ENCODE assay signal across 15 cellular contexts in the genomic region with DNA sequence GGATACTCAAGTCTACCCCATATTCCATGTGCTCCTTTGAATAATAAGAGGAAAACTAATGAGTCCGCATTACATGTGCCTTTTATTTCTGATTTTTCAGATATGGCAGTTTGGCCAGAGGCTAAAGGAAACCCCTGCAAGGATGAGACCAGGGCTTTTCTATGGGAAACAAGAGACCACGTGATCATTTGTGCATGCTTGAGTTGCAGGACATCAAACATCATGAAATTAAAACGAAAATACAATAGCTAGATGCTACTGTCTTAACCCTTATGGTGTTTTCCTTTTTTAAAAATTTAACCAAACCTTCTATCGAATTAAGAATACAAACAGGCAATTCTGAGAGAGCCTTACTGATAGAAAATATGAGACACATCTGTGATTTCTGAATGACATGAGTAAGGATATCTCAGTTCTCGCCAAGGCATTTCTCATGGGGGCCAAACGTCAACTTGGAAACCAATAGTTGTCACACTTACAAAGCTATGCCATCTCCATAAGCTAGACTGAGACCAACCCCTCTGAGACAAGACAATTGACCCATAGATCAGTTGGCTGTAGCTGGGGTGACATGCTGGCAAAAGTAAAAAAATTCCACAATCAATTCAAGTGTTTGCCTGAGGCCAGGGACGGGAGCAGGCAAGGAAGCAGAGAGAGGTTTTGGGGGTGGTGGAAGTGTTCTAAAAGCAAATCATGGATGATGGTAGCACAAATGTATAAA. TPM values are rescaled to one million over a fixed set of nuclear protein-coding genes. Genes with fewer than 3 reads are reported as not detected.
DNase-seq lines count a peak whose midpoint lies in the region; ATAC-seq and TF ChIP-seq lines count a peak whose summit lies in the region.
"Had no signal": no experiment of that assay in that cellular context is flagged by ENCODE, and none has a peak within 500 bp of the region (broad histone marks: within the 10 kb centered on the region; RNA-seq: fewer than 3 reads in every experiment).

No MANE protein-coding gene starts in this region.

- intact Hi-C loops in CD8-positive, alpha-beta T cell (cut with DNase I, micrococcal nuclease) = loop anchor here in 1 of 2 experiments (2.0 kb wide), 3 partner anchors 14 to 26 kb away; no protein-coding TSS in a partner anchor
- intact Hi-C loops in activated T-helper 2 cell treated with anti-CD3 and anti-CD28 coated beads, Interferon-gamma antibody, Interleukin-2, Interleukin-4, amounts not matched to agents 10 μg/mL and 5 μg/mL and 100 μg/mL, durations not matched to agents 14 hours and 24 hours and 36 hours (cut with micrococcal nuclease) = no loop called here
- intact Hi-C loops in naive thymus-derived CD4-positive, alpha-beta T cell (cut with micrococcal nuclease) = loop anchor here in 1 of 2 donors (1.0 kb wide), 1 partner anchor 8 kb away; no protein-coding TSS in a partner anchor
- intact Hi-C loops in uterus (cut with DNase I; ENCODE audit: low total_unique reads) = no loop called here

- POLR2A ChIA-PET in CD8-positive, alpha-beta T cell (lab: Charles Lee) = interaction anchor here (0.7 to 1.8 kb wide), 8 partner anchors 9 to 135 kb away, joined by 3 to 7 read pairs (median 4); no protein-coding TSS in a partner anchor
- POLR2A ChIA-PET in naive thymus-derived CD4-positive, alpha-beta T cell (lab: Charles Lee) = interaction anchor here (0.7 to 1.7 kb wide), 7 partner anchors 10 to 262 kb away, joined by 3 to 11 read pairs (median 4); no protein-coding TSS in a partner anchor

- no peaks in the 10 kb centered on the region for H3K27me3 Mint-ChIP-seq in CD8-positive, alpha-beta T cell (ENCODE audit: low read depth)
- no peaks in the 10 kb centered on the region for H3K27me3 Mint-ChIP-seq in HFFc6 (ENCODE audit: insufficient read depth)
- no peaks in the 10 kb centered on the region for H3K27me3 Mint-ChIP-seq in activated T-helper 2 cell treated with anti-CD3 and anti-CD28 coated beads, Interferon-gamma antibody, Interleukin-2, Interleukin-4, amounts not matched to agents 10 μg/mL and 5 μg/mL and 100 μg/mL, durations not matched to agents 14 hours and 24 hours and 36 hours (ENCODE audit: low read depth)
- no peaks in the 10 kb centered on the region for H3K27me3 Mint-ChIP-seq in naive thymus-derived CD4-positive, alpha-beta T cell

- H3K36me3 Mint-ChIP-seq in CD8-positive, alpha-beta T cell = peaks cover 86% of the 10 kb centered on the region
- H3K36me3 Mint-ChIP-seq in HFFc6 (ENCODE audit: low read depth) = peaks cover 8% of the 10 kb centered on the region
- peaks cover 60% of the 10 kb centered on the region for H3K36me3 Mint-ChIP-seq in activated T-helper 2 cell treated with anti-CD3 and anti-CD28 coated beads, Interferon-gamma antibody, Interleukin-2, Interleukin-4, amounts not matched to agents 10 μg/mL and 5 μg/mL and 100 μg/mL, durations not matched to agents 14 hours and 24 hours and 36 hours (ENCODE audit: low read depth)
- peaks cover 0 to 73% (median 60%) of the 10 kb centered on the region in 5 donors for H3K36me3 Mint-ChIP-seq in naive thymus-derived CD4-positive, alpha-beta T cell

- H3K27ac Mint-ChIP-seq in CD8-positive, alpha-beta T cell = peak overlapping the region; percentile 94
- H3K27ac Mint-ChIP-seq in HFFc6 = peak overlapping the region; percentile 76
- peak overlapping the region; percentile 47 for H3K27ac Mint-ChIP-seq in activated T-helper 2 cell treated with anti-CD3 and anti-CD28 coated beads, Interferon-gamma antibody, Interleukin-2, Interleukin-4, amounts not matched to agents 10 μg/mL and 5 μg/mL and 100 μg/mL, durations not matched to agents 14 hours and 24 hours and 36 hours
- peak overlapping the region; percentile 73 to 93 (median 91) for H3K27ac Mint-ChIP-seq in naive thymus-derived CD4-positive, alpha-beta T cell

- H3K27ac ChIP-seq in CD8-positive, alpha-beta T cell (ENCODE audit: low read depth, low read length) = no peak overlapping the region
- H3K27ac ChIP-seq in naive thymus-derived CD4-positive, alpha-beta T cell (ENCODE audit: low read depth, low read length) = peak overlapping the region; percentile 57
- no peak overlapping the region for H3K27ac ChIP-seq in uterus
- H3K27ac ChIP-seq: KMS-11, sigmoid colon, suprapubic skin had no signal

- CTCF ChIA-PET in CD8-positive, alpha-beta T cell (lab: Charles Lee) = interaction anchor here (0.8 to 5.4 kb wide), 11 partner anchors 17 to 188 kb away, joined by 3 to 23 read pairs (median 5); no protein-coding TSS in a partner anchor
- CTCF ChIA-PET in naive thymus-derived CD4-positive, alpha-beta T cell (lab: Charles Lee) = interaction anchor here (0.7 to 2.0 kb wide), 6 partner anchors 16 to 135 kb away, joined by 3 to 7 read pairs (median 4); no protein-coding TSS in a partner anchor

- peaks cover 5% of the 10 kb centered on the region for H3K36me3 ChIP-seq in CD8-positive, alpha-beta T cell (ENCODE audit: insufficient read depth, low read length)
- H3K36me3 ChIP-seq in naive thymus-derived CD4-positive, alpha-beta T cell (ENCODE audit: control insufficient read depth in 2 of 3, insufficient read depth in 3 of 3, low read length in 3 of 3) = peaks cover 13 to 30% (median 14%) of the 10 kb centered on the region in 3 experiments
- H3K36me3 ChIP-seq in uterus (no peaks in the 10 kb centered on the region), MG63 (no peaks in the 10 kb centered on the region)
- H3K36me3 ChIP-seq: sigmoid colon, suprapubic skin had no signal

- H3K27me3 ChIP-seq in CD8-positive, alpha-beta T cell (ENCODE audit: insufficient read depth, low read length) = no peaks in the 10 kb centered on the region
- H3K27me3 ChIP-seq in naive thymus-derived CD4-positive, alpha-beta T cell (ENCODE audit: control insufficient read depth in 2 of 2, insufficient read depth in 2 of 2, low read length in 2 of 2) = no peaks in the 10 kb centered on the region
- no peaks in the 10 kb centered on the region for H3K27me3 ChIP-seq in uterus
- no peaks in the 10 kb centered on the region for H3K27me3 ChIP-seq in MG63
- H3K27me3 ChIP-seq: sigmoid colon, suprapubic skin had no signal

- peaks cover 77% of the 10 kb centered on the region for H3K4me1 ChIP-seq in CD8-positive, alpha-beta T cell (ENCODE audit: insufficient read depth, low read length)
- H3K4me1 ChIP-seq in naive thymus-derived CD4-positive, alpha-beta T cell (ENCODE audit: control insufficient read depth in 2 of 2, insufficient read depth in 2 of 2, low read length in 2 of 2) = peaks cover 54 to 57% of the 10 kb centered on the region in 2 donors
- H3K4me1 ChIP-seq in uterus = no peaks in the 10 kb centered on the region

- H3K9me3 Mint-ChIP-seq in CD8-positive, alpha-beta T cell = peaks cover 2% of the 10 kb centered on the region
- peaks cover 6% of the 10 kb centered on the region for H3K9me3 Mint-ChIP-seq in HFFc6
- H3K9me3 Mint-ChIP-seq in activated T-helper 2 cell treated with anti-CD3 and anti-CD28 coated beads, Interferon-gamma antibody, Interleukin-2, Interleukin-4, amounts not matched to agents 10 μg/mL and 5 μg/mL and 100 μg/mL, durations not matched to agents 14 hours and 24 hours and 36 hours = peaks cover 9% of the 10 kb centered on the region
- peaks cover 0 to 6% (median under 1%) of the 10 kb centered on the region in 11 donors for H3K9me3 Mint-ChIP-seq in naive thymus-derived CD4-positive, alpha-beta T cell
- H3K9me3 Mint-ChIP-seq: neural crest cell had no signal

- DNase-seq in CD8-positive, alpha-beta T cell = no peak
- DNase-seq in HFFc6 (no peak), glomerular visceral epithelial cell (ENCODE audit: extremely low spot score) (no peak), uterus (no peak), MG63 (no peak)
- DNase-seq in activated T-helper 2 cell treated with anti-CD3 and anti-CD28 coated beads, Interferon-gamma antibody, Interleukin-2, Interleukin-4, amounts not matched to agents 10 μg/mL and 5 μg/mL and 100 μg/mL, durations not matched to agents 14 hours and 24 hours and 36 hours (ENCODE audit: low spot score) = no peak
- DNase-seq in naive thymus-derived CD4-positive, alpha-beta T cell = no peak
- DNase-seq: activated effector memory CD4-positive, alpha-beta T cell treated with Interleukin-2 at 50 U/mL for 16 hours; left colon; NCI-H146; NCI-H526; sigmoid colon had no signal

- TF ChIP-seq CTCF in CD8-positive, alpha-beta T cell (IDR thresholded peaks at IDR 0.05) = no peak
- no peak for TF ChIP-seq CTCF in HFFc6 (IDR thresholded peaks at IDR 0.05)
- TF ChIP-seq CTCF in uterus (IDR thresholded peaks at IDR 0.05) = no peak

- no peak for ATAC-seq in CD8-positive, alpha-beta T cell
- no peak for ATAC-seq in naive thymus-derived CD4-positive, alpha-beta T cell
- ATAC-seq: left colon had no signal

- H3K4me3 ChIP-seq in CD8-positive, alpha-beta T cell (ENCODE audit: low read depth, low read length) = no peak overlapping the region
- no peak overlapping the region for H3K4me3 ChIP-seq in naive thymus-derived CD4-positive, alpha-beta T cell (ENCODE audit: low read length)
- H3K4me3 ChIP-seq in uterus = no peak overlapping the region
- H3K4me3 ChIP-seq in MG63 = no peak overlapping the region
- H3K4me3 ChIP-seq: sigmoid colon, suprapubic skin had no signal

- no peak for TF ChIP-seq POLR2A in uterus (IDR thresholded peaks at IDR 0.05)

- peaks cover 86% of the 10 kb centered on the region for H3K4me1 Mint-ChIP-seq in CD8-positive, alpha-beta T cell (ENCODE audit: low read depth)
- H3K4me1 Mint-ChIP-seq in HFFc6 (ENCODE audit: low read depth) = peaks cover 77% of the 10 kb centered on the region
- peaks cover 22% of the 10 kb centered on the region for H3K4me1 Mint-ChIP-seq in activated T-helper 2 cell treated with anti-CD3 and anti-CD28 coated beads, Interferon-gamma antibody, Interleukin-2, Interleukin-4, amounts not matched to agents 10 μg/mL and 5 μg/mL and 100 μg/mL, durations not matched to agents 14 hours and 24 hours and 36 hours (ENCODE audit: low read depth)
- peaks cover 57 to 99% (median 90%) of the 10 kb centered on the region in 7 donors for H3K4me1 Mint-ChIP-seq in naive thymus-derived CD4-positive, alpha-beta T cell

- no peaks in the 10 kb centered on the region for H3K9me3 ChIP-seq in CD8-positive, alpha-beta T cell (ENCODE audit: low read length)
- H3K9me3 ChIP-seq in naive thymus-derived CD4-positive, alpha-beta T cell (ENCODE audit: control insufficient read depth in 2 of 3, low read length in 3 of 3) = no peaks in the 10 kb centered on the region
- H3K9me3 ChIP-seq in uterus = no peaks in the 10 kb centered on the region
- no peaks in the 10 kb centered on the region for H3K9me3 ChIP-seq in MG63
- H3K9me3 ChIP-seq: sigmoid colon, suprapubic skin had no signal

- H3K4me3 Mint-ChIP-seq in CD8-positive, alpha-beta T cell = peak overlapping the region; percentile 67
- peak overlapping the region; percentile 73 for H3K4me3 Mint-ChIP-seq in HFFc6
- no peak overlapping the region for H3K4me3 Mint-ChIP-seq in activated T-helper 2 cell treated with anti-CD3 and anti-CD28 coated beads, Interferon-gamma antibody, Interleukin-2, Interleukin-4, amounts not matched to agents 10 μg/mL and 5 μg/mL and 100 μg/mL, durations not matched to agents 14 hours and 24 hours and 36 hours (ENCODE audit: low read depth)
- peak overlapping the region; percentile 29 to 82 (median 62) for H3K4me3 Mint-ChIP-seq in naive thymus-derived CD4-positive, alpha-beta T cell
- H3K4me3 Mint-ChIP-seq: neural crest cell had no signal

RNA-seq across cellular contexts. Expression of a gene that starts 52.8 kb away (rescaled TPM):
- total RNA-seq in CD8-positive, alpha-beta T cell = 10 to 100 TPM; 92.5 to 93.2 TPM
- 10 to 100 TPM in 4 of 6 experiments, 1 to 10 TPM in 2; 9.1 to 20.7 (median 10.2) TPM for total RNA-seq in HFFc6 (2021; fragmentation: NEBNext Ultra II Directional; extraction: Animal tissue kit (Norgen Biotek cat#: 25700))
- total RNA-seq in activated T-helper 2 cell treated with anti-CD3 and anti-CD28 coated beads, Interferon-gamma antibody, Interleukin-2, Interleukin-4, amounts not matched to agents 10 μg/mL and 5 μg/mL and 100 μg/mL, durations not matched to agents 14 hours and 24 hours and 36 hours = 8.5 and 9.4 TPM in 2 replicates
- 100 to 1,000 TPM; 246 to 576 (median 431) TPM for total RNA-seq in naive thymus-derived CD4-positive, alpha-beta T cell
- 100 to 1,000 TPM; 532 to 813 TPM for polyA plus RNA-seq in naive thymus-derived CD4-positive, alpha-beta T cell
- total RNA-seq in uterus = 100 to 1,000 TPM in 2 of 4 donors, 10 to 100 TPM in 2; 29.0 to 106 (median 80.4) TPM
- total RNA-seq in MG63 (2014; rRNA removed; shearing (Covaris generic); ENCODE audit: low replicate concordance) = 0.40 and 0.42 TPM in 2 replicates
